Comparison of ENCODE assay signal across 1 cellular context in genomic region chr16:75593825-75594820, GRCh38.
TF ChIP-seq lines count a peak whose summit lies in the region.

No MANE protein-coding gene starts in this region.

TF ChIP-seq in HepG2, 621 proteins besides CTCF, POLR2A, EP300 and RAD21 (continued from another document and continues in another):
- TF ChIP-seq PATZ1 (CRISPR knock-in tag; IDR thresholded peaks at IDR 0.05) (peak; percentile 70; the same call in 1 of the 2 replicates), LCORL (IDR thresholded peaks at IDR 0.05) (no peak), LCORL (CRISPR knock-in tag; IDR thresholded peaks at IDR 0.05) (0 out of 2 replicates have a peak, but pooled peaks have one; percentile 10), TBX2 (CRISPR knock-in tag; IDR thresholded peaks at IDR 0.05; ENCODE audit: borderline replicate concordance) (peak; percentile 57; the same call in 1 of the 2 replicates), ZNF121 (CRISPR knock-in tag; IDR thresholded peaks at IDR 0.05) (no peak), ZNF564 (CRISPR knock-in tag; IDR thresholded peaks at IDR 0.05) (no peak), ARNTL (CRISPR knock-in tag; IDR thresholded peaks at IDR 0.05) (peak; percentile 44; the same call in 1 of the 2 replicates), MEIS2 (CRISPR knock-in tag; IDR thresholded peaks at IDR 0.05) (0 out of 2 replicates have a peak, but pooled peaks have one; percentile 53), ZNF616 (CRISPR knock-in tag; IDR thresholded peaks at IDR 0.05; ENCODE audit: low read depth) (no peak), ZNF782 (CRISPR knock-in tag; IDR thresholded peaks at IDR 0.05; ENCODE audit: borderline replicate concordance) (no peak), POLR2AphosphoS5 (IDR thresholded peaks at IDR 0.05; ENCODE audit: low read depth, low read length) (no peak), ZNF891 (CRISPR knock-in tag; IDR thresholded peaks at IDR 0.05) (no peak), ZBTB43 (CRISPR knock-in tag; conservative IDR thresholded peaks at IDR 0.05) (peak; percentile 83), ZNF629 (CRISPR knock-in tag; conservative IDR thresholded peaks at IDR 0.05) (no peak), HMGXB3 (CRISPR knock-in tag; IDR thresholded peaks at IDR 0.05; ENCODE audit: borderline replicate concordance) (no peak), ZNF3 (CRISPR knock-in tag; IDR thresholded peaks at IDR 0.05) (no peak), ZUFSP (CRISPR knock-in tag; IDR thresholded peaks at IDR 0.05; ENCODE audit: borderline replicate concordance) (no peak), FOXP4 (CRISPR knock-in tag; IDR thresholded peaks at IDR 0.05) (peak; percentile 69), CREM (IDR thresholded peaks at IDR 0.05) (peak; percentile 46; the same call in 1 of the 2 replicates), CREM (CRISPR knock-in tag; IDR thresholded peaks at IDR 0.05) (no peak), RFXAP (CRISPR knock-in tag; IDR thresholded peaks at IDR 0.05; ENCODE audit: borderline replicate concordance) (0 out of 2 replicates have a peak, but pooled peaks have one; percentile 33), ZNF180 (CRISPR knock-in tag; IDR thresholded peaks at IDR 0.05; ENCODE audit: borderline replicate concordance, low read depth) (no peak), ZNF30 (CRISPR knock-in tag; IDR thresholded peaks at IDR 0.05) (no peak), MED1 (CRISPR knock-in tag; IDR thresholded peaks at IDR 0.05) (0 out of 2 replicates have a peak, but pooled peaks have one; percentile 28), FOXM1 (CRISPR knock-in tag; IDR thresholded peaks at IDR 0.05) (no peak), BCL6 (CRISPR knock-in tag; IDR thresholded peaks at IDR 0.05) (peak; percentile 99), SRSF4 (IDR thresholded peaks at IDR 0.05; ENCODE audit: low read depth, low read length, poor library complexity, severe bottlenecking) (no peak), RARA (CRISPR knock-in tag; IDR thresholded peaks at IDR 0.05) (peak; percentile 83), NCOA5 (CRISPR knock-in tag; IDR thresholded peaks at IDR 0.05) (no peak), PPARG (CRISPR knock-in tag; conservative IDR thresholded peaks at IDR 0.05) (no peak; the same call in 1 of the 2 replicates), SAP130 (CRISPR knock-in tag; IDR thresholded peaks at IDR 0.05; ENCODE audit: low read depth) (peak; percentile 49; the same call in 1 of the 2 replicates), TCF7L2 (IDR thresholded peaks at IDR 0.05; ENCODE audit: low read depth, low read length) (no peak), LBX2 (CRISPR knock-in tag; IDR thresholded peaks at IDR 0.05; ENCODE audit: borderline replicate concordance) (no peak), GLMP (CRISPR knock-in tag; IDR thresholded peaks at IDR 0.05; ENCODE audit: borderline replicate concordance) (no peak), MTA1 (CRISPR knock-in tag; IDR thresholded peaks at IDR 0.05; ENCODE audit: borderline replicate concordance) (no peak), ZMYM2 (CRISPR knock-in tag; IDR thresholded peaks at IDR 0.05) (no peak), ZNF350 (CRISPR knock-in tag; IDR thresholded peaks at IDR 0.05; ENCODE audit: borderline replicate concordance, low read depth) (no peak; the same call in 1 of the 2 replicates), ZNF646 (CRISPR knock-in tag; IDR thresholded peaks at IDR 0.05) (peak; percentile 36; the same call in 1 of the 2 replicates), ZNF431 (CRISPR knock-in tag; IDR thresholded peaks at IDR 0.05; ENCODE audit: borderline replicate concordance, low read depth) (0 out of 2 replicates have a peak, but pooled peaks have one; percentile 18), CEBPG (CRISPR knock-in tag; IDR thresholded peaks at IDR 0.05) (peak; percentile 38; the same call in 1 of the 2 replicates), PHF20 (CRISPR knock-in tag; IDR thresholded peaks at IDR 0.05) (no peak), ZNF451 (CRISPR knock-in tag; IDR thresholded peaks at IDR 0.05) (no peak), ZNF614 (CRISPR knock-in tag; IDR thresholded peaks at IDR 0.05; ENCODE audit: borderline replicate concordance) (no peak), MAFK (conservative IDR thresholded peaks at IDR 0.05 in 1 of 2, IDR thresholded peaks at IDR 0.05 in 1 of 2; ENCODE audit: low read length in 2 of 2) (no peak), FOSL2 (CRISPR knock-in tag; IDR thresholded peaks at IDR 0.05) (peak; percentile 91)
